1 cellular context compared by ENCODE assay signal in genomic region chr12:93626160-93626559, GRCh38.
TF ChIP-seq lines count a peak whose summit lies in the region.

No MANE protein-coding gene starts in this region.

TF ChIP-seq in SK-N-SH treated with all-trans-retinoic acid at 6 μM for 48 hours, 23 proteins besides CTCF, POLR2A, EP300 and RAD21 (continued from another document):
- no peak for TF ChIP-seq POU6F1 (CRISPR knock-in tag; IDR thresholded peaks at IDR 0.05; ENCODE audit: borderline replicate concordance, low read depth)
- TF ChIP-seq OSR1 (CRISPR knock-in tag; IDR thresholded peaks at IDR 0.05): no peak
- no peak for TF ChIP-seq ZFP3 (CRISPR knock-in tag; IDR thresholded peaks at IDR 0.05)
- no peak for TF ChIP-seq ISL1 (CRISPR knock-in tag; IDR thresholded peaks at IDR 0.05)
- no peak for TF ChIP-seq ZNF8 (CRISPR knock-in tag; IDR thresholded peaks at IDR 0.05)
- TF ChIP-seq SNAI2 (CRISPR knock-in tag; IDR thresholded peaks at IDR 0.05): no peak
- no peak for TF ChIP-seq ZC3H10 (CRISPR knock-in tag; IDR thresholded peaks at IDR 0.05)
- no peak for TF ChIP-seq ARNTL (CRISPR knock-in tag; IDR thresholded peaks at IDR 0.05; ENCODE audit: borderline replicate concordance, low read depth)
